Comparison of ENCODE assay signal across 12 cellular contexts in genomic region chr5:173923236-173924104, GRCh38. TPM values are rescaled to one million over a fixed set of nuclear protein-coding genes. Genes with fewer than 3 reads are reported as not detected.
A peak's percentile ranks its signal among the peaks of the same experiment; 100 is the strongest.
DNase-seq lines count a peak whose midpoint lies in the region; ATAC-seq and TF ChIP-seq lines count a peak whose summit lies in the region.
"Had no signal": no experiment of that assay in that cellular context is flagged by ENCODE, and none has a peak within 500 bp of the region (broad histone marks: within the 10 kb centered on the region; RNA-seq: fewer than 3 reads in every experiment).

No MANE protein-coding gene starts in this region.

- peak overlapping the region; percentile 71 to 81 for H3K27ac ChIP-seq in ascending aorta
- peak overlapping the region; percentile 87 for H3K27ac ChIP-seq in left ventricle myocardium inferior (replicated peaks)
- peak overlapping the region; percentile 82 for H3K27ac ChIP-seq in rectal smooth muscle tissue (ENCODE audit: low read depth, low read length)
- H3K27ac ChIP-seq: VCaP had no signal

- H3K9me3 ChIP-seq in ascending aorta: no peaks in the 10 kb centered on the region
- no peaks in the 10 kb centered on the region for H3K9me3 ChIP-seq in left ventricle myocardium inferior (replicated peaks)

- intact Hi-C loops in ascending aorta (cut with DNase I) (loop anchor here (10.0 kb wide), 1 partner anchor 449 kb away; no protein-coding TSS in a partner anchor), left ventricle myocardium inferior (cut with micrococcal nuclease) (no loop called here)

- H3K4me1 ChIP-seq in ascending aorta (peaks cover 11 to 76% of the 10 kb centered on the region in 2 donors), left ventricle myocardium inferior (peaks cover 100% of the 10 kb centered on the region), rectal smooth muscle tissue (ENCODE audit: control insufficient read depth, insufficient read depth, low read length) (peaks cover 49% of the 10 kb centered on the region)

- no peaks in the 10 kb centered on the region for H3K36me3 ChIP-seq in ascending aorta
- H3K36me3 ChIP-seq in left ventricle myocardium inferior: peaks cover 11% of the 10 kb centered on the region
- H3K36me3 ChIP-seq in rectal smooth muscle tissue (ENCODE audit: control insufficient read depth, insufficient read depth, low read length): no peaks in the 10 kb centered on the region

- peak overlapping the region in 1 of 2 donors; percentile 10 for H3K4me3 ChIP-seq in ascending aorta
- H3K4me3 ChIP-seq in left ventricle myocardium inferior: peak overlapping the region; percentile 43
- H3K4me3 ChIP-seq in rectal smooth muscle tissue (ENCODE audit: low read length): no peak overlapping the region

- TF ChIP-seq CTCF in ascending aorta (IDR thresholded peaks at IDR 0.05) (no peak), left ventricle myocardium inferior (IDR thresholded peaks at IDR 0.05; ENCODE audit: borderline replicate concordance) (no peak)

- no peaks in the 10 kb centered on the region for H3K27me3 ChIP-seq in ascending aorta
- no peaks in the 10 kb centered on the region for H3K27me3 ChIP-seq in left ventricle myocardium inferior (ENCODE audit: low read depth)
- H3K27me3 ChIP-seq in rectal smooth muscle tissue (ENCODE audit: control insufficient read depth, insufficient read depth, low read length): no peaks in the 10 kb centered on the region

- ATAC-seq in GM18517 (IDR thresholded peaks at IDR 0.05; ENCODE audit: unreplicated experiment): no peak
- ATAC-seq in GM19395 (IDR thresholded peaks at IDR 0.05; ENCODE audit: unreplicated experiment): no peak
- ATAC-seq: naive thymus-derived CD4-positive, alpha-beta T cell had no signal

- no peak overlapping the region for H3K9ac ChIP-seq in rectal smooth muscle tissue (ENCODE audit: low read length)

- DNase-seq in EH (ENCODE audit: low read depth) (peak; percentile 80), ascending aorta (ENCODE audit: low spot score in 2 of 2) (no peak), left ventricle myocardium inferior (no peak), globus pallidus (ENCODE audit: low spot score) (no peak), NCI-H510A treated with DMSO at 0.1 percent for 48 hours (lab: John Stamatoyannopoulos, UW) (no peak)
- DNase-seq: activated naive CD4-positive, alpha-beta T cell treated with anti-CD3 and anti-CD28 coated beads, Interleukin-2, amount 10 ng/mL, durations not matched to agents 7 days and 5 days; CD8-positive, alpha-beta memory T cell; naive thymus-derived CD4-positive, alpha-beta T cell had no signal

RNA-seq across cellular contexts. Expression of gene CPEB4, which starts 35.3 kb away (rescaled TPM):
- 37.4 TPM for total RNA-seq in ascending aorta
- total RNA-seq in left ventricle myocardium inferior: 136 TPM
